Comparison of ENCODE assay signal across 22 cellular contexts in the genomic region with DNA sequence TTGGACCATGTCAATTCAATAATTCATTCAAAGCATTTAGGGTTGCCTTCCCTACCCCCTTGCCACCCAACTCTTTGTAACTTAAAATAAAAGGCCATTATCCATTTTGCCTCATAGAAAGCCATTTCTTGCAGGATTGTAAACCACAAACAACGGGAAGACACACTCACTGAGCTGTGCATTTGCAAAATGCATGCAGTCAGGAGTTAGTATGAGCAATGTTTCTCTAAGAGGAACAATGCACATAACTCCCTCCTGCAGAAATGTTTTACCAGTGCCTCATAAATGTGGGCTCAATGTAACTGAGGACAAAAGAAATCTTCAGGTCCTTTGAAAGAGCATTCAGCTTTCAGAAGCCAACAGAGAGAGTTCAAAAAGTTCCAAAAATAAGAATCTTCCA.
DNase-seq lines count a peak whose midpoint lies in the region; ATAC-seq and TF ChIP-seq lines count a peak whose summit lies in the region.
"Had no signal": no experiment of that assay in that cellular context is flagged by ENCODE, and none has a peak within 500 bp of the region (broad histone marks: within the 10 kb centered on the region; RNA-seq: fewer than 3 reads in every experiment).

No MANE protein-coding gene starts in this region.

- peaks cover 21% of the 10 kb centered on the region for H3K4me1 Mint-ChIP-seq in neural crest cell
- H3K4me1 Mint-ChIP-seq: activated CD4-positive, alpha-beta T cell treated with anti-CD3 and anti-CD28 coated beads, Interleukin-2, amount 10 ng/mL, durations not matched to agents 24 days and 14 days had no signal

- peak overlapping the region; percentile 20 for H3K27ac ChIP-seq in brain microvascular endothelial cell
- H3K27ac ChIP-seq in adrenal gland: no peak overlapping the region
- H3K27ac ChIP-seq: ascending aorta, colonic mucosa, epithelial cell of prostate, right lobe of liver, SJCRH30, suprapubic skin had no signal

- H3K4me3 Mint-ChIP-seq in neural crest cell: no peak overlapping the region
- H3K4me3 Mint-ChIP-seq: activated CD4-positive, alpha-beta T cell treated with anti-CD3 and anti-CD28 coated beads, Interleukin-2, amount 10 ng/mL, durations not matched to agents 24 days and 14 days had no signal

- TF ChIP-seq CTCF in brain microvascular endothelial cell (IDR thresholded peaks at IDR 0.05; ENCODE audit: low read depth, low read length, missing control alignments): no peak
- no peak for TF ChIP-seq CTCF in neural crest cell (conservative IDR thresholded peaks at IDR 0.05)
- TF ChIP-seq CTCF in adrenal gland (IDR thresholded peaks at IDR 0.05): no peak

- no peaks in the 10 kb centered on the region for H3K36me3 Mint-ChIP-seq in neural crest cell (ENCODE audit: low read depth)

- H3K9me3 Mint-ChIP-seq in neural crest cell: no peaks in the 10 kb centered on the region
- H3K9me3 Mint-ChIP-seq: activated CD4-positive, alpha-beta T cell treated with anti-CD3 and anti-CD28 coated beads, Interleukin-2, amount 10 ng/mL, durations not matched to agents 24 days and 14 days had no signal

- in situ Hi-C loops in brain microvascular endothelial cell (cut with HindIII; ENCODE audit: low pct_ligation_motif_present, low sequenced_read_pairs): no loop called here

- intact Hi-C loops in adrenal gland (cut with DNase I): no loop called here

- peak overlapping the region; percentile 3 for H3K27ac Mint-ChIP-seq in neural crest cell (ENCODE audit: unreplicated experiment)
- H3K27ac Mint-ChIP-seq: activated CD4-positive, alpha-beta T cell treated with anti-CD3 and anti-CD28 coated beads, Interleukin-2, amount 10 ng/mL, durations not matched to agents 24 days and 14 days had no signal

- no peak for TF ChIP-seq POLR2A in adrenal gland (IDR thresholded peaks at IDR 0.05)

- H3K36me3 ChIP-seq in brain microvascular endothelial cell (replicated peaks): no peaks in the 10 kb centered on the region
- no peaks in the 10 kb centered on the region for H3K36me3 ChIP-seq in adrenal gland (replicated peaks in 1 of 2)
- H3K36me3 ChIP-seq: ascending aorta, colonic mucosa, right lobe of liver, SJCRH30, suprapubic skin had no signal

- H3K27me3 ChIP-seq in brain microvascular endothelial cell (replicated peaks) (no peaks in the 10 kb centered on the region), adrenal gland (no peaks in the 10 kb centered on the region)
- H3K27me3 ChIP-seq: ascending aorta, colonic mucosa, right lobe of liver, SJCRH30, suprapubic skin had no signal

- no peak overlapping the region for H3K4me3 ChIP-seq in brain microvascular endothelial cell (ENCODE audit: low read depth, low read length)
- H3K4me3 ChIP-seq in adrenal gland: no peak overlapping the region
- H3K4me3 ChIP-seq: ascending aorta, colonic mucosa, right lobe of liver, SJCRH30, suprapubic skin had no signal

- DNase-seq in COLO829 (ENCODE audit: low spot score): peak; percentile 38
- DNase-seq in LHCN-M2 (ENCODE audit: low read depth): peak; percentile 46
- peak; percentile 74 for DNase-seq in brain microvascular endothelial cell
- DNase-seq in neural crest cell (ENCODE audit: low read depth, low spot score): no peak
- DNase-seq in GF-D8 (lab: John Stamatoyannopoulos, UW): no peak
- no peak for DNase-seq in iPS-NIHi7 (ENCODE audit: extremely low spot score)
- no peak for DNase-seq in adrenal gland
- DNase-seq: activated CD4-positive, alpha-beta T cell treated with anti-CD3 and anti-CD28 coated beads, Interleukin-2, amount 10 ng/mL, durations not matched to agents 24 days and 14 days; activated CD8-positive, alpha-beta memory T cell treated with anti-CD3 and anti-CD28 coated beads, Interleukin-2, amount 50 U/mL, for 48 hours; activated gamma-delta T cell treated with Interleukin-2 at 50 U/mL for 16 hours; colonic mucosa; midbrain; NCI-H1105 treated with DMSO at 0.1 percent for 48 hours; NCI-H2171 treated with DMSO at 0.1 percent for 48 hours; nucleus accumbens; right lobe of liver; SJCRH30; stimulated activated CD4-positive, alpha-beta T cell treated with anti-CD3 and anti-CD28 coated beads, Interleukin-2, amount 100 ng/mL, for 48 hours had no signal

- no peak for ATAC-seq in GM18867 (IDR thresholded peaks at IDR 0.05; ENCODE audit: unreplicated experiment)

- no peaks in the 10 kb centered on the region for H3K4me1 ChIP-seq in adrenal gland (replicated peaks in 1 of 2)
- H3K4me1 ChIP-seq: ascending aorta, colonic mucosa, right lobe of liver, SJCRH30, suprapubic skin had no signal

- no peaks in the 10 kb centered on the region for H3K9me3 ChIP-seq in adrenal gland (replicated peaks in 1 of 3)
- H3K9me3 ChIP-seq: ascending aorta, colonic mucosa, right lobe of liver, SJCRH30, suprapubic skin had no signal

- 41 to 59% (median 55%) methylated on average over 1 of the region's 1 CpG for WGBS in adrenal gland, 4 donors

- H3K27me3 Mint-ChIP-seq in neural crest cell (ENCODE audit: low read depth): no peaks in the 10 kb centered on the region

Comparison
In these comparisons a context has a peak if more than half of its experiments do, and no peak if none do; other contexts are left out.
1. DNase-seq: peak in COLO829 (single experiment), LHCN-M2 (single experiment) and brain microvascular endothelial cell (single experiment); none in neural crest cell (single experiment), GF-D8 (single experiment), iPS-NIHi7 (single experiment) and adrenal gland (0 of 7).